8 cellular contexts compared by ENCODE assay signal in the genomic region with DNA sequence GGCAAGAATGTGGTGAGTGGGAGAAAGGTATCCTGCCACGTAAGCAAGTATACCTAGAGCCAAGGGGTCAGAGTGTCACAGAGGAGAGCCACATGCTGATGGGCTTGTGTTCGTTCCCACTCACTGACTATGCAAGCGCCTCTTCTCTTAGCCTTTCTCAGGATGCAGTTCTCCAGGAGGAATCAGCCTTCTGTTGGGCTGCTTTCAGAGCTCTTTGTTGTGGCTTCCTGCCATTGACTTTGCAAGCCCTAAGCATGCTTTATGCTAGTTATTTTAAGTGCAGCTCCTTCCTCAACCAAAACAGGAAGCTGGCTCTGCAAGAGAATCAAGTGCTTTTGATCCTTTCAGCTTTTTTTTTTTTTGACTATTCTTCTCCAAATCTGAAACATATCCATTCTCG.
DNase-seq lines count a peak whose midpoint lies in the region; ATAC-seq and TF ChIP-seq lines count a peak whose summit lies in the region.

No MANE protein-coding gene starts in this region.

- H3K9ac ChIP-seq in NT2/D1 (ENCODE audit: insufficient read length, low read depth): no peak overlapping the region
- no peak overlapping the region for H3K9ac ChIP-seq in Karpas-422 (ENCODE audit: low read length)

- H3K36me3 ChIP-seq in NT2/D1 (ENCODE audit: insufficient read depth, insufficient read length, low read length) (no peaks in the 10 kb centered on the region), mucosa of descending colon (ENCODE audit: low read depth) (no peaks in the 10 kb centered on the region), Karpas-422 (ENCODE audit: insufficient read depth, low read length) (0 out of 2 replicates have a peak, but pooled peaks cover 7% of the 10 kb centered on the region)

- peaks cover 28% of the 10 kb centered on the region for H3K79me2 ChIP-seq in Karpas-422 (ENCODE audit: low read length)

- no peak overlapping the region for H3K4me2 ChIP-seq in Karpas-422 (ENCODE audit: low read depth, low read length, poor library complexity, severe bottlenecking)

- TF ChIP-seq CTCF in cardiac fibroblast (IDR thresholded peaks at IDR 0.05; ENCODE audit: low read depth, low read length): no peak
- TF ChIP-seq CTCF in mucosa of descending colon (IDR thresholded peaks at IDR 0.05): no peak

- no peak overlapping the region for H3K27ac ChIP-seq in Karpas-422 (ENCODE audit: low read length)

- H4K20me1 ChIP-seq in Karpas-422 (ENCODE audit: insufficient read depth, low read depth, low read length): no peaks in the 10 kb centered on the region

- H3K4me1 ChIP-seq in NT2/D1 (ENCODE audit: insufficient read depth, insufficient read length) (peaks cover 2% of the 10 kb centered on the region), mucosa of descending colon (ENCODE audit: low read depth) (no peaks in the 10 kb centered on the region), Karpas-422 (ENCODE audit: low read length) (peaks cover 15% of the 10 kb centered on the region)

- intact Hi-C loops in mucosa of descending colon (cut with DNase I, micrococcal nuclease): no loop called here

- DNase-seq in GM04504 (ENCODE audit: low read depth) (peak; percentile 32), NT2/D1 (ENCODE audit: low read depth, low spot score) (peak; percentile 90), cardiac fibroblast (ENCODE audit: low read depth in 2 of 2) (peak; percentile 65 to 73), mucosa of descending colon (peak in 1 of 3 donors; percentile 18), Karpas-422 (no peak)

- H3K9me3 ChIP-seq in NT2/D1 (ENCODE audit: insufficient read depth, low read length): peaks cover 4% of the 10 kb centered on the region; the same call in 1 of the 2 replicates
- H3K9me3 ChIP-seq in mucosa of descending colon: no peaks in the 10 kb centered on the region
- H3K9me3 ChIP-seq in Karpas-422 (ENCODE audit: low read length): no peaks in the 10 kb centered on the region

- H3K9me2 ChIP-seq in Karpas-422 (replicated peaks; ENCODE audit: insufficient read depth, low read length): no peaks in the 10 kb centered on the region

- H3K4me3 ChIP-seq in NT2/D1 (ENCODE audit: insufficient read length, low read depth) (no peak overlapping the region), cardiac fibroblast (replicated peaks in 1 of 2; ENCODE audit: low read depth in 2 of 2, low read length in 2 of 2) (no peak overlapping the region), mucosa of descending colon (no peak overlapping the region), Karpas-422 (ENCODE audit: low read length) (no peak overlapping the region)

- no peak overlapping the region for H2AFZ ChIP-seq in Karpas-422 (ENCODE audit: low read length)

- H3K27me3 ChIP-seq in NT2/D1 (ENCODE audit: insufficient read depth, insufficient read length) (no peaks in the 10 kb centered on the region), Karpas-422 (ENCODE audit: low read length) (no peaks in the 10 kb centered on the region)

- ATAC-seq in mucosa of descending colon: peak; percentile 58
- no peak for ATAC-seq in GM21381 (IDR thresholded peaks at IDR 0.05; ENCODE audit: unreplicated experiment)
- ATAC-seq in HG02970 (IDR thresholded peaks at IDR 0.05; ENCODE audit: low FRiP score, unreplicated experiment): no peak
- no peak for ATAC-seq in HG02571 (IDR thresholded peaks at IDR 0.05; ENCODE audit: unreplicated experiment)
